8 cellular contexts compared by ENCODE assay signal in the genomic region with DNA sequence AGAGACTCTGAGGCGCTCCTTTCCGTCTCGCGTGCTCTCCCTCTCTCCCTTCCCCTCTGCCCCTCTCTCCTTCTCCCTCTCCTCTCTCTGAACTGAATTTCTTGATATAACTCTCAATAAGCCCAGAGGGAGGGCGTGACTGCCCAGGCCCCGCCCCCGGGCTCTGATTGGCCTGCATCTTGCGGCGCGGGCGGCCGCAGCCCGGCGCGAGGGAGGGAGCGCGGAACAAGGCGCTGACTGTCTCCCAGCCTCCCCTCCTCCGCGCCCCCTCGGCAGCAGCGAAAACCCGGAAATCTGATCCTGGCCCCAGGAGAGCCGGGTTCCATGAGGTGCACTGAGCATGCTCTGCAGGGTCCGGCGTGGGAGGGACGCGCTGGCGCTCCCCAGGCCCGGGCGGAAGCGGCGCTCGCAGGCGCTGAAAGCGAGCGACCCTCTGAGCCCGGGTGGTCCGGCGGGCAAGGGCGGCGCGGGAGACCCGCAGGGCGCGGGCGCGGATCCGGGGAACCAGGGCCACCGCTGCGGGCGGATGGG. TPM values are rescaled to one million over a fixed set of nuclear protein-coding genes. Genes with fewer than 3 reads are reported as not detected.
DNase-seq lines count a peak whose midpoint lies in the region; ATAC-seq and TF ChIP-seq lines count a peak whose summit lies in the region.

A gene with protein sequence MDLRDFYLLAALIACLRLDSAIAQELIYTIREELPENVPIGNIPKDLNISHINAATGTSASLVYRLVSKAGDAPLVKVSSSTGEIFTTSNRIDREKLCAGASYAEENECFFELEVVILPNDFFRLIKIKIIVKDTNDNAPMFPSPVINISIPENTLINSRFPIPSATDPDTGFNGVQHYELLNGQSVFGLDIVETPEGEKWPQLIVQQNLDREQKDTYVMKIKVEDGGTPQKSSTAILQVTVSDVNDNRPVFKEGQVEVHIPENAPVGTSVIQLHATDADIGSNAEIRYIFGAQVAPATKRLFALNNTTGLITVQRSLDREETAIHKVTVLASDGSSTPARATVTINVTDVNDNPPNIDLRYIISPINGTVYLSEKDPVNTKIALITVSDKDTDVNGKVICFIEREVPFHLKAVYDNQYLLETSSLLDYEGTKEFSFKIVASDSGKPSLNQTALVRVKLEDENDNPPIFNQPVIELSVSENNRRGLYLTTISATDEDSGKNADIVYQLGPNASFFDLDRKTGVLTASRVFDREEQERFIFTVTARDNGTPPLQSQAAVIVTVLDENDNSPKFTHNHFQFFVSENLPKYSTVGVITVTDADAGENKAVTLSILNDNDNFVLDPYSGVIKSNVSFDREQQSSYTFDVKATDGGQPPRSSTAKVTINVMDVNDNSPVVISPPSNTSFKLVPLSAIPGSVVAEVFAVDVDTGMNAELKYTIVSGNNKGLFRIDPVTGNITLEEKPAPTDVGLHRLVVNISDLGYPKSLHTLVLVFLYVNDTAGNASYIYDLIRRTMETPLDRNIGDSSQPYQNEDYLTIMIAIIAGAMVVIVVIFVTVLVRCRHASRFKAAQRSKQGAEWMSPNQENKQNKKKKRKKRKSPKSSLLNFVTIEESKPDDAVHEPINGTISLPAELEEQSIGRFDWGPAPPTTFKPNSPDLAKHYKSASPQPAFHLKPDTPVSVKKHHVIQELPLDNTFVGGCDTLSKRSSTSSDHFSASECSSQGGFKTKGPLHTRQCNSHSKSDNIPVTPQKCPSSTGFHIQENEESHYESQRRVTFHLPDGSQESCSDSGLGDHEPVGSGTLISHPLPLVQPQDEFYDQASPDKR (N-terminal part only) (minus strand): TSS at position 94 of the 531 bp plus-strand sequence. CDS start 1,896 bp downstream, outside the sequence.

- H3K4me3 Mint-ChIP-seq in activated T-helper 17 cell treated with anti-CD3 and anti-CD28 coated beads, Interleukin-2, amount 50 U/mL, for 72 hours, result no peak within 1 kb of the TSS
- no peak within 1 kb of the TSS for H3K4me3 Mint-ChIP-seq in naive thymus-derived CD8-positive, alpha-beta T cell
- H3K4me3 Mint-ChIP-seq in stimulated activated naive B cell treated with anti-CD40 and anti-IgM and Interleukin-4, amounts not matched to agents 10 μg/mL and 1 μg/mL and 100 μg/mL, for 72 hours, result no peak within 1 kb of the TSS

- no TSS peak for BruUV-seq in Panc1 (replicated peaks; lab: Mats Ljungman, UMichigan)

- in situ Hi-C loops in Panc1 (cut with HindIII; ENCODE audit: low pct_unique_long_range_greater_than_20kb, low sequenced_read_pairs), result no loop called here

- H3K9me3 ChIP-seq in Panc1 (ENCODE audit: control insufficient read depth, insufficient read depth, low read depth, low read length), result no peaks in the 10 kb centered on the region

- H3K4me1 ChIP-seq in Panc1 (ENCODE audit: control insufficient read depth, insufficient read depth, low read length), result no peaks in the 10 kb centered on the region; the same call in 1 of the 2 replicates

- H3K27ac ChIP-seq in Panc1 (ENCODE audit: low read length), result peak within 1 kb of the TSS; percentile 83

- H3K4me3 ChIP-seq in Panc1 (ENCODE audit: low read depth in 2 of 2, low read length in 2 of 2), result peak within 1 kb of the TSS; percentile 70 to 84

- H3K36me3 ChIP-seq in Panc1 (ENCODE audit: control insufficient read depth, insufficient read depth, low read length), result no peaks in the 10 kb centered on the region

- DNase-seq in DMS114 treated with DMSO at 0.1 percent for 48 hours (lab: John Stamatoyannopoulos, UW; ENCODE audit: unreplicated experiment) (peak; percentile 74), KG1 (lab: John Stamatoyannopoulos, UW) (peak; percentile 86), Panc1 (ENCODE audit: low read depth, low spot score) (peak; percentile 72), fibroblast of peridontal ligament (ENCODE audit: extremely low read depth) (peak; percentile 95)
- DNase-seq in naive thymus-derived CD8-positive, alpha-beta T cell, result peak; percentile 73 to 91 (median 80)
- peak; percentile 96 for DNase-seq in stimulated activated naive B cell treated with anti-CD40 and anti-IgM and Interleukin-4, amounts not matched to agents 10 μg/mL and 1 μg/mL and 100 μg/mL, for 72 hours

- peak within 1 kb of the TSS; percentile 48 for H3K27ac Mint-ChIP-seq in activated T-helper 17 cell treated with anti-CD3 and anti-CD28 coated beads, Interleukin-2, amount 50 U/mL, for 72 hours
- peak within 1 kb of the TSS in 7 of 10 donors; percentile 15 to 91 (median 40) for H3K27ac Mint-ChIP-seq in naive thymus-derived CD8-positive, alpha-beta T cell
- H3K27ac Mint-ChIP-seq in stimulated activated naive B cell treated with anti-CD40 and anti-IgM and Interleukin-4, amounts not matched to agents 10 μg/mL and 1 μg/mL and 100 μg/mL, for 72 hours, result no peak within 1 kb of the TSS

- peaks cover 18% of the 10 kb centered on the region for H3K27me3 Mint-ChIP-seq in activated T-helper 17 cell treated with anti-CD3 and anti-CD28 coated beads, Interleukin-2, amount 50 U/mL, for 72 hours
- H3K27me3 Mint-ChIP-seq in naive thymus-derived CD8-positive, alpha-beta T cell, result peaks cover 8 to 30% (median 10%) of the 10 kb centered on the region in 5 donors
- H3K27me3 Mint-ChIP-seq in stimulated activated naive B cell treated with anti-CD40 and anti-IgM and Interleukin-4, amounts not matched to agents 10 μg/mL and 1 μg/mL and 100 μg/mL, for 72 hours, result no peaks in the 10 kb centered on the region

- TF ChIP-seq CTCF in Panc1 (IDR thresholded peaks at IDR 0.05), result no peak

- no peaks in the 10 kb centered on the region for H3K36me3 Mint-ChIP-seq in activated T-helper 17 cell treated with anti-CD3 and anti-CD28 coated beads, Interleukin-2, amount 50 U/mL, for 72 hours (ENCODE audit: low read depth)
- H3K36me3 Mint-ChIP-seq in naive thymus-derived CD8-positive, alpha-beta T cell, result no peaks in the 10 kb centered on the region
- H3K36me3 Mint-ChIP-seq in stimulated activated naive B cell treated with anti-CD40 and anti-IgM and Interleukin-4, amounts not matched to agents 10 μg/mL and 1 μg/mL and 100 μg/mL, for 72 hours, result peaks cover 10 to 13% of the 10 kb centered on the region in 2 donors

- no peaks in the 10 kb centered on the region for H3K9me3 Mint-ChIP-seq in activated T-helper 17 cell treated with anti-CD3 and anti-CD28 coated beads, Interleukin-2, amount 50 U/mL, for 72 hours
- no peaks in the 10 kb centered on the region for H3K9me3 Mint-ChIP-seq in naive thymus-derived CD8-positive, alpha-beta T cell
- H3K9me3 Mint-ChIP-seq in stimulated activated naive B cell treated with anti-CD40 and anti-IgM and Interleukin-4, amounts not matched to agents 10 μg/mL and 1 μg/mL and 100 μg/mL, for 72 hours, result no peaks in the 10 kb centered on the region

- CTCF ChIA-PET in Panc1 (lab: Charles Lee), result no interaction called here

- peak; percentile 99 for ATAC-seq in GM21717 (IDR thresholded peaks at IDR 0.05; ENCODE audit: unreplicated experiment)
- peak; percentile 98 for ATAC-seq in Panc1
- ATAC-seq in activated T-helper 17 cell treated with anti-CD3 and anti-CD28 coated beads, Interleukin-2, amount 50 U/mL, for 72 hours (replicated peaks), result peak; percentile 97
- ATAC-seq in naive thymus-derived CD8-positive, alpha-beta T cell, result peak; percentile 88 to 93
- ATAC-seq in stimulated activated naive B cell treated with anti-CD40 and anti-IgM and Interleukin-4, amounts not matched to agents 10 μg/mL and 1 μg/mL and 100 μg/mL, for 72 hours (replicated peaks), result peak; percentile 89 to 90

- POLR2A ChIA-PET in Panc1 (lab: Charles Lee), result no interaction called here
- POLR2A ChIA-PET in naive thymus-derived CD8-positive, alpha-beta T cell (lab: Charles Lee), result no interaction called here

- peaks cover 4% of the 10 kb centered on the region for H3K4me1 Mint-ChIP-seq in activated T-helper 17 cell treated with anti-CD3 and anti-CD28 coated beads, Interleukin-2, amount 50 U/mL, for 72 hours
- peaks cover 0 to 20% (median 5%) of the 10 kb centered on the region in 4 donors for H3K4me1 Mint-ChIP-seq in naive thymus-derived CD8-positive, alpha-beta T cell
- peaks cover 7 to 14% of the 10 kb centered on the region in 2 donors for H3K4me1 Mint-ChIP-seq in stimulated activated naive B cell treated with anti-CD40 and anti-IgM and Interleukin-4, amounts not matched to agents 10 μg/mL and 1 μg/mL and 100 μg/mL, for 72 hours

- intact Hi-C loops in Panc1 (cut with micrococcal nuclease; ENCODE audit: unreplicated experiment), result no loop called here

- no peaks in the 10 kb centered on the region for H3K27me3 ChIP-seq in Panc1 (ENCODE audit: control insufficient read depth, insufficient read depth, low read length)

RNA-seq across cellular contexts. Expression of the gene that starts here (rescaled TPM):
- 4.2 TPM for total RNA-seq in Panc1 (2021; ENCODE audit: unreplicated experiment)
- polyA plus RNA-seq in Panc1 (2012; ENCODE audit: insufficient read length), result 1.8 TPM
- total RNA-seq in activated T-helper 17 cell treated with anti-CD3 and anti-CD28 coated beads, Interleukin-2, amount 50 U/mL, for 72 hours, result under 1 TPM; 0.11 TPM
- total RNA-seq in naive thymus-derived CD8-positive, alpha-beta T cell, result 1 to 10 TPM; 1.4 to 1.7 TPM
- under 1 TPM; 0.04 to 0.35 (median 0.07) TPM for polyA plus RNA-seq in naive thymus-derived CD8-positive, alpha-beta T cell

Comparison
In these comparisons a context has a peak if more than half of its experiments do, and no peak if none do; other contexts are left out.
1. Peak in every context shown above with its lines: DNase-seq, ATAC-seq, H3K4me3 ChIP-seq and H3K27ac ChIP-seq.
2. Peak in ATAC-seq in activated T-helper 17 cell treated with anti-CD3 and anti-CD28 coated beads, Interleukin-2, amount 50 U/mL, for 72 hours; RNA of the gene not detected or under 1 TPM.